ENCODE assay signal across 2 cellular contexts in genomic region chr16:11799509-11800384, GRCh38.
TF ChIP-seq lines count a peak whose summit lies in the region.

No MANE protein-coding gene starts in this region.

TF ChIP-seq in SK-N-SH, 30 proteins besides CTCF, POLR2A, EP300 and RAD21 (continued from another document):
- no peak for TF ChIP-seq REST (IDR thresholded peaks at IDR 0.05; ENCODE audit: low read depth, low read length)
- TF ChIP-seq RCOR1 (IDR thresholded peaks at IDR 0.05; ENCODE audit: low read length): no peak
- TF ChIP-seq ZBTB33 (IDR thresholded peaks at IDR 0.05; ENCODE audit: borderline replicate concordance, low read depth): no peak
- TF ChIP-seq POLR2AphosphoS5 (IDR thresholded peaks at IDR 0.05; ENCODE audit: low read depth, low read length): no peak

TF ChIP-seq in SK-N-SH treated with all-trans-retinoic acid at 6 μM for 48 hours, 23 proteins besides CTCF, POLR2A, EP300 and RAD21 (continued from another document):
- TF ChIP-seq, protein P1, sequence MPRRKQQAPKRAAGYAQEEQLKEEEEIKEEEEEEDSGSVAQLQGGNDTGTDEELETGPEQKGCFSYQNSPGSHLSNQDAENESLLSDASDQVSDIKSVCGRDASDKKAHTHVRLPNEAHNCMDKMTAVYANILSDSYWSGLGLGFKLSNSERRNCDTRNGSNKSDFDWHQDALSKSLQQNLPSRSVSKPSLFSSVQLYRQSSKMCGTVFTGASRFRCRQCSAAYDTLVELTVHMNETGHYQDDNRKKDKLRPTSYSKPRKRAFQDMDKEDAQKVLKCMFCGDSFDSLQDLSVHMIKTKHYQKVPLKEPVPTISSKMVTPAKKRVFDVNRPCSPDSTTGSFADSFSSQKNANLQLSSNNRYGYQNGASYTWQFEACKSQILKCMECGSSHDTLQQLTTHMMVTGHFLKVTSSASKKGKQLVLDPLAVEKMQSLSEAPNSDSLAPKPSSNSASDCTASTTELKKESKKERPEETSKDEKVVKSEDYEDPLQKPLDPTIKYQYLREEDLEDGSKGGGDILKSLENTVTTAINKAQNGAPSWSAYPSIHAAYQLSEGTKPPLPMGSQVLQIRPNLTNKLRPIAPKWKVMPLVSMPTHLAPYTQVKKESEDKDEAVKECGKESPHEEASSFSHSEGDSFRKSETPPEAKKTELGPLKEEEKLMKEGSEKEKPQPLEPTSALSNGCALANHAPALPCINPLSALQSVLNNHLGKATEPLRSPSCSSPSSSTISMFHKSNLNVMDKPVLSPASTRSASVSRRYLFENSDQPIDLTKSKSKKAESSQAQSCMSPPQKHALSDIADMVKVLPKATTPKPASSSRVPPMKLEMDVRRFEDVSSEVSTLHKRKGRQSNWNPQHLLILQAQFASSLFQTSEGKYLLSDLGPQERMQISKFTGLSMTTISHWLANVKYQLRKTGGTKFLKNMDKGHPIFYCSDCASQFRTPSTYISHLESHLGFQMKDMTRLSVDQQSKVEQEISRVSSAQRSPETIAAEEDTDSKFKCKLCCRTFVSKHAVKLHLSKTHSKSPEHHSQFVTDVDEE (CRISPR knock-in tag; IDR thresholded peaks at IDR 0.05): no peak
- no peak for TF ChIP-seq GLIS3 (CRISPR knock-in tag; IDR thresholded peaks at IDR 0.05)
